In the genomic region with DNA sequence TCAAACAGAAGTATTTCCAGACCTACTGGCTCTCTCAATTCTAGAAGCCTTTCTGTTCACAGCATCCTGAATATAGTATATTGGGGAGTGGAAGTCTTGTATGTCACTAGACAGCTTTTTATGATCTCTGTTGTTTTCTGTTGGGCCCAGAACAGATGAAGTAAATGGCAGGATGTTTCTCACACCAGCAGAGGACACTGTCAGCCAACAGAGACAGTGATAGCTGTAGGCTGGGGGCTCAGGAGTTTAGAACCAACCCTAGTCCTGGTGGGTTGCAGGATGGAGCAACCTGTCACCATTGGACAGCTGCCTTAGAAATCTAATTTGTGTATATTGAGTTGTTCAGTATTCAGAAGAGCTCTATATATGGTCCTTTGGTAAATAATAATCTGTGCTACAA, we compare ENCODE assay signal across 32 cellular contexts. TPM values are rescaled to one million over a fixed set of nuclear protein-coding genes. Genes with fewer than 3 reads are reported as not detected.
DNase-seq lines count a peak whose midpoint lies in the region; ATAC-seq and TF ChIP-seq lines count a peak whose summit lies in the region.
"Had no signal": no experiment of that assay in that cellular context is flagged by ENCODE, and none has a peak within 500 bp of the region (broad histone marks: within the 10 kb centered on the region; RNA-seq: fewer than 3 reads in every experiment).

No MANE protein-coding gene starts in this region.

- no peak for DNase-seq in activated T-cell treated with anti-CD3 and anti-CD28 coated beads, Interleukin-2, amount 50 U/mL, for 72 hours
- no peak for DNase-seq in activated T-cell treated with anti-CD3 and anti-CD28 coated beads, Interleukin-2, amount 50 U/mL, for 24 hours
- DNase-seq in NAMALWA (ENCODE audit: low spot score) (peak; percentile 24), dermis blood vessel endothelial cell (peak; percentile 21), osteoblast (ENCODE audit: insufficient read length, low spot score, missing footprints) (no peak), SIG-M5 (lab: John Stamatoyannopoulos, UW) (no peak), GOT3 (lab: John Stamatoyannopoulos, UW) (no peak), EL (no peak)
- DNase-seq: 8988T; activated CD4-positive, alpha-beta T cell treated with anti-CD3 and anti-CD28 coated beads for 48 hours; activated CD8-positive, alpha-beta memory T cell treated with anti-CD3 and anti-CD28 coated beads for 24 hours; activated gamma-delta T cell; activated naive CD8-positive, alpha-beta T cell treated with anti-CD3 and anti-CD28 coated beads, Interleukin-2, amount 10 ng/mL, durations not matched to agents 7 days and 5 days; AML-193; CD4-positive, alpha-beta memory T cell; central memory CD4-positive, alpha-beta T cell; DMS 273 treated with DMSO at 0.1 percent for 48 hours; dorsolateral prefrontal cortex; heart left ventricle; IMR-90; kidney; naive B cell; NCI-H1417; NCI-H2081 treated with DMSO at 0.1 percent for 48 hours; NCI-H446 treated with DMSO at 0.1 percent for 48 hours; nucleus accumbens; psoas muscle; stimulated activated naive CD8-positive, alpha-beta T cell treated with anti-CD3 and anti-CD28 coated beads, Interleukin-15, amount 100 ng/mL, for 72 hours; T-helper 9 cell had no signal

- ATAC-seq in activated T-cell treated with anti-CD3 and anti-CD28 coated beads, Interleukin-2, amount 50 U/mL, for 72 hours (replicated peaks in 1 of 2): no peak
- ATAC-seq: heart left ventricle; psoas muscle; stimulated activated naive CD8-positive, alpha-beta T cell treated with anti-CD3 and anti-CD28 coated beads, Interleukin-15, amount 100 ng/mL, for 72 hours had no signal

- no peak overlapping the region for H3K27ac ChIP-seq in osteoblast (ENCODE audit: low read depth, low read length)
- H3K27ac ChIP-seq: dorsolateral prefrontal cortex, epithelial cell of prostate, heart left ventricle, psoas muscle, tibial nerve had no signal

- H3K4me1 ChIP-seq in osteoblast (ENCODE audit: insufficient read depth, low read length): no peaks in the 10 kb centered on the region
- H3K4me1 ChIP-seq: psoas muscle, tibial nerve had no signal

- no peak overlapping the region for H3K4me2 ChIP-seq in osteoblast (ENCODE audit: insufficient read depth, low read length)

- peak overlapping the region; percentile 31 for H3K27ac Mint-ChIP-seq in activated T-cell treated with anti-CD3 and anti-CD28 coated beads, Interleukin-2, amount 50 U/mL, for 72 hours
- no peak overlapping the region for H3K27ac Mint-ChIP-seq in activated T-cell treated with anti-CD3 and anti-CD28 coated beads, Interleukin-2, amount 50 U/mL, for 24 hours
- H3K27ac Mint-ChIP-seq: activated naive CD8-positive, alpha-beta T cell treated with anti-CD3 and anti-CD28 coated beads, Interleukin-2, amount 10 ng/mL, durations not matched to agents 7 days and 5 days; CD4-positive, alpha-beta memory T cell; mesothelial cell of epicardium; stimulated activated naive CD8-positive, alpha-beta T cell treated with anti-CD3 and anti-CD28 coated beads, Interleukin-15, amount 100 ng/mL, for 72 hours had no signal

- no peaks in the 10 kb centered on the region for H3K9me3 Mint-ChIP-seq in activated T-cell treated with anti-CD3 and anti-CD28 coated beads, Interleukin-2, amount 50 U/mL, for 72 hours
- H3K9me3 Mint-ChIP-seq in activated T-cell treated with anti-CD3 and anti-CD28 coated beads, Interleukin-2, amount 50 U/mL, for 24 hours: no peaks in the 10 kb centered on the region
- H3K9me3 Mint-ChIP-seq: activated naive CD8-positive, alpha-beta T cell treated with anti-CD3 and anti-CD28 coated beads, Interleukin-2, amount 10 ng/mL, durations not matched to agents 7 days and 5 days; CD4-positive, alpha-beta memory T cell; mesothelial cell of epicardium; naive B cell; stimulated activated naive CD8-positive, alpha-beta T cell treated with anti-CD3 and anti-CD28 coated beads, Interleukin-15, amount 100 ng/mL, for 72 hours had no signal

- H3K9me3 ChIP-seq in osteoblast (ENCODE audit: low read depth, low read length): no peaks in the 10 kb centered on the region
- H3K9me3 ChIP-seq: heart left ventricle, psoas muscle, tibial nerve had no signal

- H3K4me3 ChIP-seq in osteoblast (ENCODE audit: insufficient read depth, low read length): no peak overlapping the region
- H3K4me3 ChIP-seq: dorsolateral prefrontal cortex, heart left ventricle, psoas muscle, tibial nerve had no signal

- H3K27me3 Mint-ChIP-seq in activated T-cell treated with anti-CD3 and anti-CD28 coated beads, Interleukin-2, amount 50 U/mL, for 72 hours (ENCODE audit: low read depth): no peaks in the 10 kb centered on the region
- H3K27me3 Mint-ChIP-seq in activated T-cell treated with anti-CD3 and anti-CD28 coated beads, Interleukin-2, amount 50 U/mL, for 24 hours: no peaks in the 10 kb centered on the region
- H3K27me3 Mint-ChIP-seq: activated naive CD8-positive, alpha-beta T cell treated with anti-CD3 and anti-CD28 coated beads, Interleukin-2, amount 10 ng/mL, durations not matched to agents 7 days and 5 days; CD4-positive, alpha-beta memory T cell; naive B cell; stimulated activated naive CD8-positive, alpha-beta T cell treated with anti-CD3 and anti-CD28 coated beads, Interleukin-15, amount 100 ng/mL, for 72 hours had no signal

- TF ChIP-seq CTCF in osteoblast (IDR thresholded peaks at IDR 0.05; ENCODE audit: extremely low read depth, low read depth, low read length): peak; percentile 6

- no peak overlapping the region for H3K4me3 Mint-ChIP-seq in activated T-cell treated with anti-CD3 and anti-CD28 coated beads, Interleukin-2, amount 50 U/mL, for 72 hours
- H3K4me3 Mint-ChIP-seq in activated T-cell treated with anti-CD3 and anti-CD28 coated beads, Interleukin-2, amount 50 U/mL, for 24 hours: no peak overlapping the region
- H3K4me3 Mint-ChIP-seq: activated naive CD8-positive, alpha-beta T cell treated with anti-CD3 and anti-CD28 coated beads, Interleukin-2, amount 10 ng/mL, durations not matched to agents 7 days and 5 days; CD4-positive, alpha-beta memory T cell; mesothelial cell of epicardium; naive B cell; stimulated activated naive CD8-positive, alpha-beta T cell treated with anti-CD3 and anti-CD28 coated beads, Interleukin-15, amount 100 ng/mL, for 72 hours had no signal

- no peaks in the 10 kb centered on the region for H3K27me3 ChIP-seq in osteoblast (ENCODE audit: insufficient read depth, low read length)
- H3K27me3 ChIP-seq: dorsolateral prefrontal cortex, heart left ventricle, tibial nerve had no signal

- H3K79me2 ChIP-seq in osteoblast (ENCODE audit: insufficient read depth, low read length): no peaks in the 10 kb centered on the region

- no peaks in the 10 kb centered on the region for H4K20me1 ChIP-seq in osteoblast (ENCODE audit: insufficient read depth, low read length)

- no peaks in the 10 kb centered on the region for H3K4me1 Mint-ChIP-seq in activated T-cell treated with anti-CD3 and anti-CD28 coated beads, Interleukin-2, amount 50 U/mL, for 72 hours (ENCODE audit: low read depth)
- H3K4me1 Mint-ChIP-seq in activated T-cell treated with anti-CD3 and anti-CD28 coated beads, Interleukin-2, amount 50 U/mL, for 24 hours (ENCODE audit: low read depth): no peaks in the 10 kb centered on the region
- H3K4me1 Mint-ChIP-seq: activated naive CD8-positive, alpha-beta T cell treated with anti-CD3 and anti-CD28 coated beads, Interleukin-2, amount 10 ng/mL, durations not matched to agents 7 days and 5 days; mesothelial cell of epicardium; stimulated activated naive CD8-positive, alpha-beta T cell treated with anti-CD3 and anti-CD28 coated beads, Interleukin-15, amount 100 ng/mL, for 72 hours had no signal

- H3K36me3 ChIP-seq in osteoblast (ENCODE audit: insufficient read depth, low read length): peaks cover 21% of the 10 kb centered on the region

- no peak overlapping the region for H2AFZ ChIP-seq in osteoblast (ENCODE audit: low read length)

- H3K36me3 Mint-ChIP-seq in activated T-cell treated with anti-CD3 and anti-CD28 coated beads, Interleukin-2, amount 50 U/mL, for 72 hours (ENCODE audit: insufficient read depth in 2 of 2): peaks cover 2 to 21% of the 10 kb centered on the region in 2 donors
- H3K36me3 Mint-ChIP-seq in activated T-cell treated with anti-CD3 and anti-CD28 coated beads, Interleukin-2, amount 50 U/mL, for 24 hours (ENCODE audit: low read depth): peaks cover 88% of the 10 kb centered on the region
- H3K36me3 Mint-ChIP-seq: activated naive CD8-positive, alpha-beta T cell treated with anti-CD3 and anti-CD28 coated beads, Interleukin-2, amount 10 ng/mL, durations not matched to agents 7 days and 5 days had no signal

RNA-seq across cellular contexts. Expression of a gene that starts 16.9 kb away (rescaled TPM):
- 10 to 100 TPM; 28.6 to 33.0 TPM for total RNA-seq in activated T-cell treated with anti-CD3 and anti-CD28 coated beads, Interleukin-2, amount 50 U/mL, for 72 hours
- total RNA-seq in dermis blood vessel endothelial cell (9.7 and 29.3 TPM in 2 replicates), osteoblast (20.6 and 21.8 TPM in 2 replicates)

RNA-seq across cellular contexts. Expression of a gene that starts 31.0 kb away (rescaled TPM):
- 10 to 100 TPM; 30.1 to 35.9 TPM for total RNA-seq in activated T-cell treated with anti-CD3 and anti-CD28 coated beads, Interleukin-2, amount 50 U/mL, for 72 hours
- 20.8 and 21.8 TPM in 2 replicates for total RNA-seq in dermis blood vessel endothelial cell
- total RNA-seq in osteoblast: 14.8 and 17.4 TPM in 2 replicates

Comparison
In these comparisons a context has a peak if more than half of its experiments do, and no peak if none do; other contexts are left out.
1. DNase-seq: peak in NAMALWA (single experiment) and dermis blood vessel endothelial cell (single experiment); none in activated T-cell treated with anti-CD3 and anti-CD28 coated beads, Interleukin-2, amount 50 U/mL, for 72 hours (0 of 2), activated T-cell treated with anti-CD3 and anti-CD28 coated beads, Interleukin-2, amount 50 U/mL, for 24 hours (single experiment), osteoblast (single experiment), SIG-M5 (single experiment), GOT3 (single experiment) and EL (single experiment).